Comparison of ENCODE assay signal across 13 cellular contexts in the genomic region with DNA sequence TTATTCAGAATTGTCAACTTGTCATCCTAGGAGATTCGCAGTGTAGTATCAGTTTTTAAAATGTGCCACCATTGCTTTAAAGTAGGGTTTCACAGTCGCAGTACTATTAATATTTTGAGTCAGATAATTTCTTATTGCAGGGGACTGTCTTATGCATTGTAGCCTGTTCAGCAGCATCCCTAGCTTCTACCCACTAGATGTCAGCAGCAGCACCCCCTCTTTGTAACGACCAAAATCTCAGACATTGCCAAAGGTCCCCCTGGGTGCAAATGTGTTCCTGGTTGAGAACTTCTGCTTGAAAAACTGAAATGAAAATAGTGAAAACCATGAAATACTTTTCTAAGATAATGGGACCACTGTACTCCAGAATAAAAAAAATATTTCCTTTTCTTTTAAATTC.
A peak's percentile ranks its signal among the peaks of the same experiment; 100 is the strongest.
DNase-seq lines count a peak whose midpoint lies in the region; ATAC-seq and TF ChIP-seq lines count a peak whose summit lies in the region.
"Had no signal": no experiment of that assay in that cellular context is flagged by ENCODE, and none has a peak within 500 bp of the region (broad histone marks: within the 10 kb centered on the region; RNA-seq: fewer than 3 reads in every experiment).

No MANE protein-coding gene starts in this region.

- TF ChIP-seq CTCF in C4-2B (conservative IDR thresholded peaks at IDR 0.05) = peak; percentile 26
- peak; percentile 46 for TF ChIP-seq CTCF in WERI-Rb-1 (IDR thresholded peaks at IDR 0.05; ENCODE audit: low read depth, low read length)

- ATAC-seq in left lobe of liver = peak; percentile 44
- no peak for ATAC-seq in HG03342 (IDR thresholded peaks at IDR 0.05; ENCODE audit: unreplicated experiment)

- H3K36me3 ChIP-seq in WERI-Rb-1 = no peaks in the 10 kb centered on the region
- H3K36me3 ChIP-seq: esophagus squamous epithelium had no signal

- DNase-seq in HT1080 (ENCODE audit: low read depth) (peak; percentile 11), WERI-Rb-1 (peak; percentile 16), left lobe of liver (ENCODE audit: low spot score) (no peak), COLO668 (lab: John Stamatoyannopoulos, UW; ENCODE audit: unreplicated experiment) (no peak)
- no peak for DNase-seq in activated CD4-positive, alpha-beta T cell treated with anti-CD3 and anti-CD28 coated beads for 4 hours
- DNase-seq: activated CD4-positive, alpha-beta T cell treated with anti-CD3 and anti-CD28 coated beads for 48 hours; activated T-cell treated with anti-CD3 and anti-CD28 coated beads, Interleukin-2, amount 50 U/mL, for 1 hour; esophagus squamous epithelium; occipital lobe; stimulated activated naive CD4-positive, alpha-beta T cell had no signal

- H3K4me3 ChIP-seq in WERI-Rb-1 (ENCODE audit: low read depth, low read length) = no peak overlapping the region
- H3K4me3 ChIP-seq: coronary artery, esophagus squamous epithelium had no signal

- no peak overlapping the region for H3K27ac ChIP-seq in C4-2B
- no peak overlapping the region for H3K27ac ChIP-seq in WERI-Rb-1
- H3K27ac ChIP-seq: coronary artery, esophagus squamous epithelium had no signal

- H3K27me3 ChIP-seq in WERI-Rb-1 (ENCODE audit: insufficient read depth, low read depth, severe bottlenecking) = no peaks in the 10 kb centered on the region
- H3K27me3 ChIP-seq: esophagus squamous epithelium had no signal

- H3K9me3 ChIP-seq in WERI-Rb-1 (ENCODE audit: severe bottlenecking) = no peaks in the 10 kb centered on the region
- H3K9me3 ChIP-seq: esophagus squamous epithelium had no signal

Comparison
In these comparisons a context has a peak if more than half of its experiments do, and no peak if none do; other contexts are left out.
1. DNase-seq: peak in HT1080 (single experiment) and WERI-Rb-1 (single experiment); none in left lobe of liver (single experiment), activated CD4-positive, alpha-beta T cell treated with anti-CD3 and anti-CD28 coated beads for 4 hours (0 of 2) and COLO668 (single experiment).